In genomic region chr9:108727580-108728056, GRCh38 we compare ENCODE assay signal across 13 cellular contexts.
DNase-seq lines count a peak whose midpoint lies in the region; ATAC-seq and TF ChIP-seq lines count a peak whose summit lies in the region.
"Had no signal": no experiment of that assay in that cellular context is flagged by ENCODE, and none has a peak within 500 bp of the region (broad histone marks: within the 10 kb centered on the region; RNA-seq: fewer than 3 reads in every experiment).

No MANE protein-coding gene starts in this region.

- no peaks in the 10 kb centered on the region for H3K9me3 Mint-ChIP-seq in endothelial cell (ENCODE audit: unreplicated experiment)

- CTCF ChIA-PET in HEK293 (lab: Yijun Ruan, JAX) = interaction anchor here (0.6 to 2.4 kb wide), 2 partner anchors 9 to 34 kb away, joined by 3 to 8 read pairs; no protein-coding TSS in a partner anchor

- no peaks in the 10 kb centered on the region for H3K27me3 Mint-ChIP-seq in endothelial cell (ENCODE audit: unreplicated experiment)
- H3K27me3 Mint-ChIP-seq: CD4-positive, alpha-beta T cell had no signal

- TF ChIP-seq CTCF in HEK293 (tag by site-specific recombination; IDR thresholded peaks at IDR 0.05) (no peak), left ventricle myocardium inferior (IDR thresholded peaks at IDR 0.05; ENCODE audit: borderline replicate concordance) (no peak), endothelial cell (IDR thresholded peaks at IDR 0.05; ENCODE audit: unreplicated experiment) (no peak)

- H3K36me3 Mint-ChIP-seq in endothelial cell (ENCODE audit: low read depth, unreplicated experiment) = no peaks in the 10 kb centered on the region

- ATAC-seq in sciatic nerve = peak; percentile 58

- H3K4me3 ChIP-seq in HEK293 (ENCODE audit: low read depth, low read length) (no peak overlapping the region), left ventricle myocardium inferior (no peak overlapping the region), H7 (ENCODE audit: insufficient read depth, low read depth, low read length) (no peak overlapping the region)
- H3K4me3 ChIP-seq: esophagus squamous epithelium had no signal

- POLR2A ChIA-PET in HEK293 (lab: Yijun Ruan, JAX) = no interaction called here

- H3K9me3 ChIP-seq in HEK293 (ENCODE audit: control insufficient read depth, insufficient read depth, low read depth, low read length) = no peaks in the 10 kb centered on the region
- peaks cover 20% of the 10 kb centered on the region for H3K9me3 ChIP-seq in left ventricle myocardium inferior (replicated peaks)

- no peak overlapping the region for H3K4me3 Mint-ChIP-seq in endothelial cell (ENCODE audit: unreplicated experiment)
- H3K4me3 Mint-ChIP-seq: CD4-positive, alpha-beta T cell; stimulated activated naive CD8-positive, alpha-beta T cell treated with anti-CD3 and anti-CD28 coated beads, Interleukin-15, Interleukin-2, amounts not matched to agents 100 ng/mL and 50 ng/mL, for 24 hours had no signal

- intact Hi-C loops in left ventricle myocardium inferior (cut with micrococcal nuclease) (no loop called here), sciatic nerve (cut with DNase I) (no loop called here)

- H3K27me3 ChIP-seq in left ventricle myocardium inferior (ENCODE audit: low read depth) (no peaks in the 10 kb centered on the region), H7 (ENCODE audit: control insufficient read depth, insufficient read depth, low read length) (no peaks in the 10 kb centered on the region)
- H3K27me3 ChIP-seq: esophagus squamous epithelium had no signal

- peak in 43 of 56 donors; percentile 6 to 77 (median 47) for DNase-seq in amygdala (lab: John Stamatoyannopoulos, UW)
- DNase-seq in left ventricle myocardium inferior = peak; percentile 57
- DNase-seq in sciatic nerve (ENCODE audit: low spot score) = no peak
- no peak for DNase-seq in H7
- DNase-seq in HuH-7 (ENCODE audit: low spot score) = no peak
- DNase-seq in endothelial cell (ENCODE audit: low spot score) = no peak
- DNase-seq: activated CD8-positive, alpha-beta memory T cell treated with anti-CD3 and anti-CD28 coated beads for 24 hours; activated naive CD4-positive, alpha-beta T cell treated with Interleukin-2 at 50 U/mL for 16 hours; CD4-positive, alpha-beta T cell; esophagus squamous epithelium; NCI-H1092 had no signal

- H3K27ac Mint-ChIP-seq in endothelial cell (ENCODE audit: unreplicated experiment) = no peak overlapping the region
- H3K27ac Mint-ChIP-seq: CD4-positive, alpha-beta T cell; stimulated activated naive CD8-positive, alpha-beta T cell treated with anti-CD3 and anti-CD28 coated beads, Interleukin-15, Interleukin-2, amounts not matched to agents 100 ng/mL and 50 ng/mL, for 24 hours had no signal

- peaks cover 5% of the 10 kb centered on the region for H3K4me1 Mint-ChIP-seq in endothelial cell (ENCODE audit: unreplicated experiment)

- H3K36me3 ChIP-seq in HEK293 (ENCODE audit: control insufficient read depth in 2 of 2, insufficient read depth in 1 of 2, low read length in 2 of 2) = no peaks in the 10 kb centered on the region
- no peaks in the 10 kb centered on the region for H3K36me3 ChIP-seq in left ventricle myocardium inferior
- no peaks in the 10 kb centered on the region for H3K36me3 ChIP-seq in H7 (replicated peaks; ENCODE audit: control insufficient read depth, insufficient read depth, low read length)
- H3K36me3 ChIP-seq: esophagus squamous epithelium had no signal

- H3K27ac ChIP-seq in HEK293 (ENCODE audit: extremely low read depth, low read depth, low read length) (no peak overlapping the region), left ventricle myocardium inferior (replicated peaks) (peak overlapping the region; percentile 15)
- H3K27ac ChIP-seq: esophagus squamous epithelium had no signal

- H3K4me1 ChIP-seq in HEK293 (ENCODE audit: control insufficient read depth, insufficient read depth, low read length) (no peaks in the 10 kb centered on the region), left ventricle myocardium inferior (peaks cover 12% of the 10 kb centered on the region)

TF ChIP-seq in HEK293, 187 proteins besides CTCF, POLR2A, EP300 and RAD21:
- TF ChIP-seq ZIC2 (tag by site-specific recombination; IDR thresholded peaks at IDR 0.05) (peak; percentile 9; the same call in 1 of the 2 replicates), ZNF18 (tag by site-specific recombination; IDR thresholded peaks at IDR 0.05) (no peak), TCF7L2 (IDR thresholded peaks at IDR 0.05; ENCODE audit: borderline replicate concordance, low read depth, low read length) (no peak), SALL2 (tag by site-specific recombination; IDR thresholded peaks at IDR 0.05; ENCODE audit: borderline replicate concordance) (no peak), ZSCAN30 (tag by site-specific recombination; IDR thresholded peaks at IDR 0.05) (no peak), ZBTB20 (tag by site-specific recombination; IDR thresholded peaks at IDR 0.05) (no peak), ZNF202 (tag by site-specific recombination; IDR thresholded peaks at IDR 0.05; ENCODE audit: borderline replicate concordance) (no peak)
- TF ChIP-seq, protein P1, sequence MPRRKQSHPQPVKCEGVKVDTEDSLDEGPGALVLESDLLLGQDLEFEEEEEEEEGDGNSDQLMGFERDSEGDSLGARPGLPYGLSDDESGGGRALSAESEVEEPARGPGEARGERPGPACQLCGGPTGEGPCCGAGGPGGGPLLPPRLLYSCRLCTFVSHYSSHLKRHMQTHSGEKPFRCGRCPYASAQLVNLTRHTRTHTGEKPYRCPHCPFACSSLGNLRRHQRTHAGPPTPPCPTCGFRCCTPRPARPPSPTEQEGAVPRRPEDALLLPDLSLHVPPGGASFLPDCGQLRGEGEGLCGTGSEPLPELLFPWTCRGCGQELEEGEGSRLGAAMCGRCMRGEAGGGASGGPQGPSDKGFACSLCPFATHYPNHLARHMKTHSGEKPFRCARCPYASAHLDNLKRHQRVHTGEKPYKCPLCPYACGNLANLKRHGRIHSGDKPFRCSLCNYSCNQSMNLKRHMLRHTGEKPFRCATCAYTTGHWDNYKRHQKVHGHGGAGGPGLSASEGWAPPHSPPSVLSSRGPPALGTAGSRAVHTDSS (tag by site-specific recombination; IDR thresholded peaks at IDR 0.05) = no peak

Comparison
In these comparisons a context has a peak if more than half of its experiments do, and no peak if none do; other contexts are left out.
1. DNase-seq: peak in amygdala (43 of 56) and left ventricle myocardium inferior (single experiment); none in sciatic nerve (single experiment), H7 (single experiment), HuH-7 (single experiment) and endothelial cell (single experiment).